23 cellular contexts compared by ENCODE assay signal in genomic region chr17:82327289-82327688, GRCh38. TPM values are rescaled to one million over a fixed set of nuclear protein-coding genes. Genes with fewer than 3 reads are reported as not detected.
A peak's percentile ranks its signal among the peaks of the same experiment; 100 is the strongest.
DNase-seq lines count a peak whose midpoint lies in the region; ATAC-seq and TF ChIP-seq lines count a peak whose summit lies in the region.
"Had no signal": no experiment of that assay in that cellular context is flagged by ENCODE, and none has a peak within 500 bp of the region (broad histone marks: within the 10 kb centered on the region; RNA-seq: fewer than 3 reads in every experiment).

No MANE protein-coding gene starts in this region.

- H3K36me3 ChIP-seq in mesendoderm (ENCODE audit: control insufficient read depth, insufficient read depth, low read length): no peaks in the 10 kb centered on the region
- H3K36me3 ChIP-seq: BE2C, HAP-1 had no signal

- no peak overlapping the region for H4K5ac ChIP-seq in mesendoderm (ENCODE audit: low read length)

- CTCF ChIA-PET in activated naive CD4-positive, alpha-beta T cell treated with anti-CD3 and anti-CD28 coated beads for 36 hours (lab: Charles Lee): interaction anchor here (0.7 kb wide), 1 partner anchor 224 kb away, joined by 3 read pairs; no protein-coding TSS in a partner anchor

- no peak overlapping the region for H3K18ac ChIP-seq in mesendoderm (ENCODE audit: low read length)

- H4K8ac ChIP-seq in mesendoderm (ENCODE audit: low read depth, low read length): no peak overlapping the region

- no peak for ATAC-seq in activated naive CD8-positive, alpha-beta T cell treated with anti-CD3 and anti-CD28 coated beads, Interleukin-2, amount 50 U/mL, for 24 hours
- ATAC-seq in HG02642 (IDR thresholded peaks at IDR 0.05; ENCODE audit: poor library complexity, unreplicated experiment): no peak
- ATAC-seq: A549 had no signal

- H3K4me1 ChIP-seq in mesendoderm (ENCODE audit: control insufficient read depth, low read depth, low read length): no peaks in the 10 kb centered on the region

- H2BK120ac ChIP-seq in mesendoderm (ENCODE audit: low read depth, low read length): no peak overlapping the region

- H3K9me3 Mint-ChIP-seq in activated naive CD8-positive, alpha-beta T cell (ENCODE audit: low read depth): no peaks in the 10 kb centered on the region
- no peaks in the 10 kb centered on the region for H3K9me3 Mint-ChIP-seq in activated naive CD8-positive, alpha-beta T cell treated with anti-CD3 and anti-CD28 coated beads, Interleukin-2, amount 50 U/mL, for 24 hours
- peaks cover 15% of the 10 kb centered on the region for H3K9me3 Mint-ChIP-seq in glutamatergic neuron (ENCODE audit: unreplicated experiment)
- H3K9me3 Mint-ChIP-seq in activated naive CD4-positive, alpha-beta T cell treated with anti-CD3 and anti-CD28 coated beads for 36 hours: no peaks in the 10 kb centered on the region
- H3K9me3 Mint-ChIP-seq: CD4-positive, CD25-positive, alpha-beta regulatory T cell had no signal

- DNase-seq in activated naive CD8-positive, alpha-beta T cell treated with anti-CD3 and anti-CD28 coated beads, Interleukin-2, amount 50 U/mL, for 24 hours: no peak
- DNase-seq in NCI-H69 (lab: John Stamatoyannopoulos, UW): peak; percentile 80
- DNase-seq in glutamatergic neuron: peak; percentile 23
- DNase-seq in activated naive CD4-positive, alpha-beta T cell treated with anti-CD3 and anti-CD28 coated beads for 36 hours: no peak
- no peak for DNase-seq in erythroblast (lab: John Stamatoyannopoulos, UW)
- DNase-seq in mesendoderm: no peak
- DNase-seq: CD4-positive, CD25-positive, alpha-beta regulatory T cell; DMS79; Kasumi-1; NCI-H1436; NCI-H2029; NCI-H226; NCI-H510A treated with DMSO at 0.1 percent for 48 hours; NCI-H774; NK-92 treated with Interleukin-12 subunit alpha and Interleukin-12 subunit beta, amount 100 ng/mL, for 24 hours; SHP77 treated with DMSO at 0.1 percent for 48 hours had no signal

- H2BK5ac ChIP-seq in mesendoderm (ENCODE audit: low read length): no peak overlapping the region

- no peaks in the 10 kb centered on the region for H3K27me3 Mint-ChIP-seq in activated naive CD8-positive, alpha-beta T cell
- H3K27me3 Mint-ChIP-seq in activated naive CD8-positive, alpha-beta T cell treated with anti-CD3 and anti-CD28 coated beads, Interleukin-2, amount 50 U/mL, for 24 hours: peaks cover under 1% of the 10 kb centered on the region
- H3K27me3 Mint-ChIP-seq in glutamatergic neuron (ENCODE audit: unreplicated experiment): no peaks in the 10 kb centered on the region
- H3K27me3 Mint-ChIP-seq in activated naive CD4-positive, alpha-beta T cell treated with anti-CD3 and anti-CD28 coated beads for 36 hours (ENCODE audit: low read depth): no peaks in the 10 kb centered on the region

- H3K56ac ChIP-seq in mesendoderm (ENCODE audit: low read length): no peak overlapping the region

- peak overlapping the region; percentile 34 for H3K27ac Mint-ChIP-seq in activated naive CD8-positive, alpha-beta T cell
- H3K27ac Mint-ChIP-seq in activated naive CD8-positive, alpha-beta T cell treated with anti-CD3 and anti-CD28 coated beads, Interleukin-2, amount 50 U/mL, for 24 hours: no peak overlapping the region
- no peak overlapping the region for H3K27ac Mint-ChIP-seq in glutamatergic neuron (ENCODE audit: unreplicated experiment)
- H3K27ac Mint-ChIP-seq in activated naive CD4-positive, alpha-beta T cell treated with anti-CD3 and anti-CD28 coated beads for 36 hours: no peak overlapping the region

- no peak overlapping the region for H3K4ac ChIP-seq in mesendoderm (ENCODE audit: low read depth, low read length)

- no peak overlapping the region for H3K23ac ChIP-seq in mesendoderm (ENCODE audit: low read length)

- no peak for TF ChIP-seq CTCF in glutamatergic neuron (IDR thresholded peaks at IDR 0.05; ENCODE audit: partially characterized antibody, unreplicated experiment)

- H3K4me3 ChIP-seq in mesendoderm (ENCODE audit: low read length): no peak overlapping the region
- H3K4me3 ChIP-seq: A549, HAP-1, SK-N-MC had no signal

- peaks cover 7% of the 10 kb centered on the region for H3K4me1 Mint-ChIP-seq in activated naive CD8-positive, alpha-beta T cell (ENCODE audit: low read depth)
- peaks cover 20% of the 10 kb centered on the region for H3K4me1 Mint-ChIP-seq in activated naive CD8-positive, alpha-beta T cell treated with anti-CD3 and anti-CD28 coated beads, Interleukin-2, amount 50 U/mL, for 24 hours
- peaks cover 3% of the 10 kb centered on the region for H3K4me1 Mint-ChIP-seq in glutamatergic neuron (ENCODE audit: low read depth, unreplicated experiment)
- H3K4me1 Mint-ChIP-seq in activated naive CD4-positive, alpha-beta T cell treated with anti-CD3 and anti-CD28 coated beads for 36 hours (ENCODE audit: low read depth): peaks cover 27% of the 10 kb centered on the region

- no peak overlapping the region for H3K27ac ChIP-seq in mesendoderm (ENCODE audit: low read depth, low read length)
- H3K27ac ChIP-seq: A549, SK-N-MC had no signal

- intact Hi-C loops in activated naive CD4-positive, alpha-beta T cell treated with anti-CD3 and anti-CD28 coated beads for 36 hours (cut with micrococcal nuclease): no loop called here

- no peak overlapping the region for H3K4me2 ChIP-seq in mesendoderm (ENCODE audit: low read length)
- H3K4me2 ChIP-seq: A549 had no signal

- no peak overlapping the region for H2AK5ac ChIP-seq in mesendoderm (ENCODE audit: low read length)

- H3K79me1 ChIP-seq in mesendoderm (ENCODE audit: low read length): no peaks in the 10 kb centered on the region

- H3K27me3 ChIP-seq in mesendoderm (ENCODE audit: insufficient read depth, low read length, poor library complexity): peaks cover 2% of the 10 kb centered on the region
- H3K27me3 ChIP-seq: BE2C had no signal

- H2BK15ac ChIP-seq in mesendoderm (replicated peaks; ENCODE audit: low read depth): no peak overlapping the region

- no peak overlapping the region for H3K4me3 Mint-ChIP-seq in activated naive CD8-positive, alpha-beta T cell
- no peak overlapping the region for H3K4me3 Mint-ChIP-seq in activated naive CD8-positive, alpha-beta T cell treated with anti-CD3 and anti-CD28 coated beads, Interleukin-2, amount 50 U/mL, for 24 hours
- H3K4me3 Mint-ChIP-seq in glutamatergic neuron (ENCODE audit: unreplicated experiment): no peak overlapping the region
- no peak overlapping the region for H3K4me3 Mint-ChIP-seq in activated naive CD4-positive, alpha-beta T cell treated with anti-CD3 and anti-CD28 coated beads for 36 hours
- H3K4me3 Mint-ChIP-seq: CD4-positive, CD25-positive, alpha-beta regulatory T cell had no signal

- H3K9ac ChIP-seq in mesendoderm (ENCODE audit: low read length): no peak overlapping the region

- no peaks in the 10 kb centered on the region for H3K79me2 ChIP-seq in mesendoderm (ENCODE audit: control insufficient read depth, insufficient read depth, low read length)

- no CpG with 5 or more reads among the region's 15 CpGs for whole genome bisulfite sequencing in mesendoderm (ENCODE audit: extremely low coverage, insufficient coverage, low lambda C conversion rate)

- no peak for TF ChIP-seq POLR2A in erythroblast (IDR thresholded peaks at IDR 0.05; ENCODE audit: low read length)

- H3K36me3 Mint-ChIP-seq in activated naive CD8-positive, alpha-beta T cell: no peaks in the 10 kb centered on the region
- H3K36me3 Mint-ChIP-seq in activated naive CD8-positive, alpha-beta T cell treated with anti-CD3 and anti-CD28 coated beads, Interleukin-2, amount 50 U/mL, for 24 hours (ENCODE audit: low read depth): no peaks in the 10 kb centered on the region
- no peaks in the 10 kb centered on the region for H3K36me3 Mint-ChIP-seq in glutamatergic neuron (ENCODE audit: unreplicated experiment)
- H3K36me3 Mint-ChIP-seq in activated naive CD4-positive, alpha-beta T cell treated with anti-CD3 and anti-CD28 coated beads for 36 hours (ENCODE audit: low read depth): peaks cover 7% of the 10 kb centered on the region
- H3K36me3 Mint-ChIP-seq: CD4-positive, CD25-positive, alpha-beta regulatory T cell had no signal

RNA-seq across cellular contexts. Expression of gene SECTM1, which starts 6.3 kb away (rescaled TPM):
- total RNA-seq in glutamatergic neuron (ENCODE audit: unreplicated experiment): 0.29 TPM
- 1 to 10 TPM; 2.8 to 3.8 TPM for total RNA-seq in activated naive CD4-positive, alpha-beta T cell treated with anti-CD3 and anti-CD28 coated beads for 36 hours
- 0.03 TPM for polyA plus RNA-seq in mesendoderm (2013, experiment 1 of 2)
- polyA plus RNA-seq in mesendoderm (2013, experiment 2 of 2): 0.01 TPM

RNA-seq across cellular contexts. Expression of gene CD7, which starts 9.9 kb away (rescaled TPM):
- 0.27 TPM for total RNA-seq in glutamatergic neuron (ENCODE audit: unreplicated experiment)
- total RNA-seq in activated naive CD4-positive, alpha-beta T cell treated with anti-CD3 and anti-CD28 coated beads for 36 hours: 100 to 1,000 TPM; 635 to 646 TPM
- 0.34 TPM for polyA plus RNA-seq in mesendoderm (2013, experiment 1 of 2)
- 0.39 TPM for polyA plus RNA-seq in mesendoderm (2013, experiment 2 of 2)
- polyA plus RNA-seq: A549 had no signal

RNA-seq across cellular contexts. Expression of gene TEX19, which starts 31.8 kb away (rescaled TPM):
- not detected for total RNA-seq in glutamatergic neuron (ENCODE audit: unreplicated experiment)
- total RNA-seq in activated naive CD4-positive, alpha-beta T cell treated with anti-CD3 and anti-CD28 coated beads for 36 hours: under 1 TPM in 1 of 2 experiments, not detected in 1; 0.21 TPM
- 0.51 TPM for polyA plus RNA-seq in mesendoderm (2013, experiment 1 of 2)
- 0.32 TPM for polyA plus RNA-seq in mesendoderm (2013, experiment 2 of 2)
- total RNA-seq: CD4-positive, CD25-positive, alpha-beta regulatory T cell; MCF 10A had no signal
- polyA plus RNA-seq: CD4-positive, CD25-positive, alpha-beta regulatory T cell had no signal

RNA-seq across cellular contexts. Expression of gene UTS2R, which starts 44.3 kb away (rescaled TPM):
- total RNA-seq in glutamatergic neuron (ENCODE audit: unreplicated experiment): 7.2 TPM
- not detected for total RNA-seq in activated naive CD4-positive, alpha-beta T cell treated with anti-CD3 and anti-CD28 coated beads for 36 hours
- 0.07 TPM for polyA plus RNA-seq in mesendoderm (2013, experiment 1 of 2)
- 0.06 TPM for polyA plus RNA-seq in mesendoderm (2013, experiment 2 of 2)
- total RNA-seq: CD4-positive, CD25-positive, alpha-beta regulatory T cell; MCF 10A had no signal
- polyA plus RNA-seq: A549; CD4-positive, CD25-positive, alpha-beta regulatory T cell had no signal

RNA-seq across cellular contexts. Expression of gene CSNK1D, which starts 53.8 kb away (rescaled TPM):
- 211 TPM for total RNA-seq in glutamatergic neuron (ENCODE audit: unreplicated experiment)
- 100 to 1,000 TPM in 1 of 2 experiments, 10 to 100 TPM in 1; 99.8 to 100 TPM for total RNA-seq in activated naive CD4-positive, alpha-beta T cell treated with anti-CD3 and anti-CD28 coated beads for 36 hours
- 76.4 TPM for polyA plus RNA-seq in mesendoderm (2013, experiment 1 of 2)
- 75.9 TPM for polyA plus RNA-seq in mesendoderm (2013, experiment 2 of 2)

Comparison
In these comparisons a context has a peak if more than half of its experiments do, and no peak if none do; other contexts are left out.
1. DNase-seq: peak in NCI-H69 (single experiment) and glutamatergic neuron (single experiment); none in activated naive CD8-positive, alpha-beta T cell treated with anti-CD3 and anti-CD28 coated beads, Interleukin-2, amount 50 U/mL, for 24 hours (single experiment), activated naive CD4-positive, alpha-beta T cell treated with anti-CD3 and anti-CD28 coated beads for 36 hours (single experiment), erythroblast (0 of 2) and mesendoderm (single experiment).
2. RNA of gene CD7, which starts 9.9 kb away (total RNA-seq): 635 to 646 TPM in activated naive CD4-positive, alpha-beta T cell treated with anti-CD3 and anti-CD28 coated beads for 36 hours; 0.27 TPM in glutamatergic neuron (single experiment); every median in the first group is over 100 times any median in the second.